1 cellular context compared by ENCODE assay signal in the genomic region with DNA sequence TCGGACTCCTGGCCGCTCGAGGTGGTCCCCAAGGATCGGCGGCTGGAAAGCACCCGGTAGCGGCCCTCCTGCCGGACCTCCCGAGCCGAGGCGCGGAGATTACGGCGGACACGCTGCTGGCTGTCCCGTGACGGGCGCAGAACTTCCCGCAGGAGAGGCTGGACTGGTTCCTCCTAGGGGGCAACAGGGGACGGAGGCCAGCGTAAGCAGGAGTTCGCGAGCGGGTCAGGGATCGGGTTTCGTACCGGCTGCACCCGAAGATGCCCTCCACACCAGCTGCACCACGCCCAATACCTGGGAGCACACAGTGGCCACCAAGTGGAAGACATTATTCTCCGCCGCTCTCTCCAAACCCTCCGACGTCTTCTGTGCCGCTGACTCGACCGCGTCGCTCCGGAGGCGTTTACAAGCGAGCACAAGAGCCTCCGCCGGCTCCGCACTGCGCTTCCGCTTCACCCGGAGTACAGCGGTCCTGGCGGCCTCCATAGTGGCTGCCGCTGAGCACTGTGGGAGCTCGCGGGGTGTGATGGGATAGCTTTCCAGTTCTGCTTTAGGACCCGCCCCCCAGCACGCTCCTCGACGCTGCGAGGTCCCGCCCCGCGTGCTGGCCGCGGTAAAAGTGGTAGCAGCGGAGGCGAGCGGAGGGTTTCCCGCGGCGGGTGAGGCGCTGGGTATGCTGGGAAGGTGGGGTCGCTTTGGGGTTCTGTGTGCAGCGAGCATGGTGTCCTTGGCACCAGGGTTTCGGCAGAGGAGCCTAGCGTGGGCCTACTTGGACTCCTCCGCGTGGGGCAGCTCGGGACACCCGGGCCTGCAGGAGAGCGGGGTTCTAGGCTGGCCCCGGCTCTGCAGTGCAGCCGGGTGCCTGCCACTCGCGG.
TF ChIP-seq lines count a peak whose summit lies in the region.

A gene with protein sequence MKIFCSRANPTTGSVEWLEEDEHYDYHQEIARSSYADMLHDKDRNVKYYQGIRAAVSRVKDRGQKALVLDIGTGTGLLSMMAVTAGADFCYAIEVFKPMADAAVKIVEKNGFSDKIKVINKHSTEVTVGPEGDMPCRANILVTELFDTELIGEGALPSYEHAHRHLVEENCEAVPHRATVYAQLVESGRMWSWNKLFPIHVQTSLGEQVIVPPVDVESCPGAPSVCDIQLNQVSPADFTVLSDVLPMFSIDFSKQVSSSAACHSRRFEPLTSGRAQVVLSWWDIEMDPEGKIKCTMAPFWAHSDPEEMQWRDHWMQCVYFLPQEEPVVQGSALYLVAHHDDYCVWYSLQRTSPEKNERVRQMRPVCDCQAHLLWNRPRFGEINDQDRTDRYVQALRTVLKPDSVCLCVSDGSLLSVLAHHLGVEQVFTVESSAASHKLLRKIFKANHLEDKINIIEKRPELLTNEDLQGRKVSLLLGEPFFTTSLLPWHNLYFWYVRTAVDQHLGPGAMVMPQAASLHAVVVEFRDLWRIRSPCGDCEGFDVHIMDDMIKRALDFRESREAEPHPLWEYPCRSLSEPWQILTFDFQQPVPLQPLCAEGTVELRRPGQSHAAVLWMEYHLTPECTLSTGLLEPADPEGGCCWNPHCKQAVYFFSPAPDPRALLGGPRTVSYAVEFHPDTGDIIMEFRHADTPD (plus strand): TSS at position 579 of the 875 bp plus-strand sequence. CDS start 4,961 bp downstream, outside the sequence.
A gene (minus strand): TSS at position 506 of the 875 bp plus-strand sequence. CDS start 20 bp downstream, at position 486.

TF ChIP-seq in WTC11, 78 proteins besides CTCF, POLR2A, EP300 and RAD21 (continued from another document):
- TF ChIP-seq, protein P1, sequence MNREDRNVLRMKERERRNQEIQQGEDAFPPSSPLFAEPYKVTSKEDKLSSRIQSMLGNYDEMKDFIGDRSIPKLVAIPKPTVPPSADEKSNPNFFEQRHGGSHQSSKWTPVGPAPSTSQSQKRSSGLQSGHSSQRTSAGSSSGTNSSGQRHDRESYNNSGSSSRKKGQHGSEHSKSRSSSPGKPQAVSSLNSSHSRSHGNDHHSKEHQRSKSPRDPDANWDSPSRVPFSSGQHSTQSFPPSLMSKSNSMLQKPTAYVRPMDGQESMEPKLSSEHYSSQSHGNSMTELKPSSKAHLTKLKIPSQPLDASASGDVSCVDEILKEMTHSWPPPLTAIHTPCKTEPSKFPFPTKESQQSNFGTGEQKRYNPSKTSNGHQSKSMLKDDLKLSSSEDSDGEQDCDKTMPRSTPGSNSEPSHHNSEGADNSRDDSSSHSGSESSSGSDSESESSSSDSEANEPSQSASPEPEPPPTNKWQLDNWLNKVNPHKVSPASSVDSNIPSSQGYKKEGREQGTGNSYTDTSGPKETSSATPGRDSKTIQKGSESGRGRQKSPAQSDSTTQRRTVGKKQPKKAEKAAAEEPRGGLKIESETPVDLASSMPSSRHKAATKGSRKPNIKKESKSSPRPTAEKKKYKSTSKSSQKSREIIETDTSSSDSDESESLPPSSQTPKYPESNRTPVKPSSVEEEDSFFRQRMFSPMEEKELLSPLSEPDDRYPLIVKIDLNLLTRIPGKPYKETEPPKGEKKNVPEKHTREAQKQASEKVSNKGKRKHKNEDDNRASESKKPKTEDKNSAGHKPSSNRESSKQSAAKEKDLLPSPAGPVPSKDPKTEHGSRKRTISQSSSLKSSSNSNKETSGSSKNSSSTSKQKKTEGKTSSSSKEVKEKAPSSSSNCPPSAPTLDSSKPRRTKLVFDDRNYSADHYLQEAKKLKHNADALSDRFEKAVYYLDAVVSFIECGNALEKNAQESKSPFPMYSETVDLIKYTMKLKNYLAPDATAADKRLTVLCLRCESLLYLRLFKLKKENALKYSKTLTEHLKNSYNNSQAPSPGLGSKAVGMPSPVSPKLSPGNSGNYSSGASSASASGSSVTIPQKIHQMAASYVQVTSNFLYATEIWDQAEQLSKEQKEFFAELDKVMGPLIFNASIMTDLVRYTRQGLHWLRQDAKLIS (CRISPR knock-in tag; IDR thresholded peaks at IDR 0.05; ENCODE audit: borderline replicate concordance): peak; percentile 79
- TF ChIP-seq, protein P2, sequence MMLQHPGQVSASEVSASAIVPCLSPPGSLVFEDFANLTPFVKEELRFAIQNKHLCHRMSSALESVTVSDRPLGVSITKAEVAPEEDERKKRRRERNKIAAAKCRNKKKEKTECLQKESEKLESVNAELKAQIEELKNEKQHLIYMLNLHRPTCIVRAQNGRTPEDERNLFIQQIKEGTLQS (CRISPR knock-in tag; conservative IDR thresholded peaks at IDR 0.05): 0 out of 2 replicates have a peak, but pooled peaks have one; percentile 47
- TF ChIP-seq NFATC4 (CRISPR knock-in tag; IDR thresholded peaks at IDR 0.05) (no peak), EMX1 (CRISPR knock-in tag; IDR thresholded peaks at IDR 0.05) (0 out of 2 replicates have a peak, but pooled peaks have one; percentile 54), ELF4 (CRISPR knock-in tag; IDR thresholded peaks at IDR 0.05; ENCODE audit: low read depth) (peak; percentile 63; the same call in 1 of the 2 replicates), TEAD1 (CRISPR knock-in tag; IDR thresholded peaks at IDR 0.05) (peak; percentile 97), CREB1 (CRISPR knock-in tag; IDR thresholded peaks at IDR 0.05) (peak; percentile 80), NFE2L1 (CRISPR knock-in tag; IDR thresholded peaks at IDR 0.05) (peak; percentile 92), NR2C2 (CRISPR knock-in tag; IDR thresholded peaks at IDR 0.05) (no peak; the same call in 1 of the 2 replicates), PRRX2 (CRISPR knock-in tag; IDR thresholded peaks at IDR 0.05) (no peak), RELA (CRISPR knock-in tag; IDR thresholded peaks at IDR 0.05; ENCODE audit: borderline replicate concordance) (no peak; the same call in 1 of the 2 replicates), ZNF121 (CRISPR knock-in tag; IDR thresholded peaks at IDR 0.05) (no peak), ZNF317 (CRISPR knock-in tag; IDR thresholded peaks at IDR 0.05; ENCODE audit: borderline replicate concordance, low read depth) (0 out of 2 replicates have a peak, but pooled peaks have one; percentile 33), SMAD3 (CRISPR knock-in tag; IDR thresholded peaks at IDR 0.05; ENCODE audit: borderline replicate concordance) (peak; percentile 81), GRHL2 (CRISPR knock-in tag; IDR thresholded peaks at IDR 0.05; ENCODE audit: insufficient replicate concordance, severe bottlenecking) (no peak)
- TF ChIP-seq, protein P3, sequence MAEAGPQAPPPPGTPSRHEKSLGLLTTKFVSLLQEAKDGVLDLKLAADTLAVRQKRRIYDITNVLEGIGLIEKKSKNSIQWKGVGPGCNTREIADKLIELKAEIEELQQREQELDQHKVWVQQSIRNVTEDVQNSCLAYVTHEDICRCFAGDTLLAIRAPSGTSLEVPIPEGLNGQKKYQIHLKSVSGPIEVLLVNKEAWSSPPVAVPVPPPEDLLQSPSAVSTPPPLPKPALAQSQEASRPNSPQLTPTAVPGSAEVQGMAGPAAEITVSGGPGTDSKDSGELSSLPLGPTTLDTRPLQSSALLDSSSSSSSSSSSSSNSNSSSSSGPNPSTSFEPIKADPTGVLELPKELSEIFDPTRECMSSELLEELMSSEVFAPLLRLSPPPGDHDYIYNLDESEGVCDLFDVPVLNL (CRISPR knock-in tag; IDR thresholded peaks at IDR 0.05; ENCODE audit: borderline replicate concordance, low read depth): peak; percentile 64; the same call in 1 of the 2 replicates
- TF ChIP-seq, protein P4, sequence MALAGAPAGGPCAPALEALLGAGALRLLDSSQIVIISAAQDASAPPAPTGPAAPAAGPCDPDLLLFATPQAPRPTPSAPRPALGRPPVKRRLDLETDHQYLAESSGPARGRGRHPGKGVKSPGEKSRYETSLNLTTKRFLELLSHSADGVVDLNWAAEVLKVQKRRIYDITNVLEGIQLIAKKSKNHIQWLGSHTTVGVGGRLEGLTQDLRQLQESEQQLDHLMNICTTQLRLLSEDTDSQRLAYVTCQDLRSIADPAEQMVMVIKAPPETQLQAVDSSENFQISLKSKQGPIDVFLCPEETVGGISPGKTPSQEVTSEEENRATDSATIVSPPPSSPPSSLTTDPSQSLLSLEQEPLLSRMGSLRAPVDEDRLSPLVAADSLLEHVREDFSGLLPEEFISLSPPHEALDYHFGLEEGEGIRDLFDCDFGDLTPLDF (CRISPR knock-in tag; IDR thresholded peaks at IDR 0.05): peak; percentile 78; the same call in 1 of the 2 replicates
- TF ChIP-seq, protein P5, sequence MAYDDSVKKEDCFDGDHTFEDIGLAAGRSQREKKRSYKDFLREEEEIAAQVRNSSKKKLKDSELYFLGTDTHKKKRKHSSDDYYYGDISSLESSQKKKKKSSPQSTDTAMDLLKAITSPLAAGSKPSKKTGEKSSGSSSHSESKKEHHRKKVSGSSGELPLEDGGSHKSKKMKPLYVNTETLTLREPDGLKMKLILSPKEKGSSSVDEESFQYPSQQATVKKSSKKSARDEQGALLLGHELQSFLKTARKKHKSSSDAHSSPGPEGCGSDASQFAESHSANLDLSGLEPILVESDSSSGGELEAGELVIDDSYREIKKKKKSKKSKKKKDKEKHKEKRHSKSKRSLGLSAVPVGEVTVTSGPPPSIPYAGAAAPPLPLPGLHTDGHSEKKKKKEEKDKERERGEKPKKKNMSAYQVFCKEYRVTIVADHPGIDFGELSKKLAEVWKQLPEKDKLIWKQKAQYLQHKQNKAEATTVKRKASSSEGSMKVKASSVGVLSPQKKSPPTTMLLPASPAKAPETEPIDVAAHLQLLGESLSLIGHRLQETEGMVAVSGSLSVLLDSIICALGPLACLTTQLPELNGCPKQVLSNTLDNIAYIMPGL (CRISPR knock-in tag; IDR thresholded peaks at IDR 0.05): peak; percentile 78
- TF ChIP-seq, protein P6, sequence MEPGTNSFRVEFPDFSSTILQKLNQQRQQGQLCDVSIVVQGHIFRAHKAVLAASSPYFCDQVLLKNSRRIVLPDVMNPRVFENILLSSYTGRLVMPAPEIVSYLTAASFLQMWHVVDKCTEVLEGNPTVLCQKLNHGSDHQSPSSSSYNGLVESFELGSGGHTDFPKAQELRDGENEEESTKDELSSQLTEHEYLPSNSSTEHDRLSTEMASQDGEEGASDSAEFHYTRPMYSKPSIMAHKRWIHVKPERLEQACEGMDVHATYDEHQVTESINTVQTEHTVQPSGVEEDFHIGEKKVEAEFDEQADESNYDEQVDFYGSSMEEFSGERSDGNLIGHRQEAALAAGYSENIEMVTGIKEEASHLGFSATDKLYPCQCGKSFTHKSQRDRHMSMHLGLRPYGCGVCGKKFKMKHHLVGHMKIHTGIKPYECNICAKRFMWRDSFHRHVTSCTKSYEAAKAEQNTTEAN (CRISPR knock-in tag; IDR thresholded peaks at IDR 0.05): no peak
